Comparison of ENCODE assay signal across 13 cellular contexts in the genomic region with DNA sequence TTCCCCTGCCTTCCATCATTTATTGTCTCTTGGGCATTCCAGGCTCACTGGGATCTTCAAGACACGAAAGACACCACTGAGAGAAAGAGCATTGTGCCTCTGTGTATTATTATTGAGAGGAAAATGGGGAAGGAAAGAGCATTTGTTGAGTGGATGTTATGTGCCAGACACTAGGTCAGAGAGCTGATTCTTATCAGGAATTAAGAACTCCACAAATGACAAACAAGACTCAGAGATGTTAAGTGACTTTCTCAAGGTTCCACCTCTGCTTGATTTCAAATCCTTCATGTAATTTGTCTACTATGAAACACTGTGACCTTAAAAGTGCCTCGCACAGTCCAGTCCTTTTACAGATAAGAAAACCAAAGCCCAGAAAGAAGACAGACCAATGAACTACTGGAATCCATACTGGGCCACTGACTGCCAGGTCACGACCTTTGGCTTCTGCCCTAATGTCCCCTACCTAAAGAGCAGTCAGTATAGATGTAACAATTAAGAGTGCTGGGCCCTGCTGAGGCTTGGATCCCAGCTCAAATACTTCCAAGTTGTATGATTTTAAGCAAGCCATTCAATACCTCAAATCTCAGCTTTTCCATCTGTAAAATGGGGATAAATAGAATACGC. TPM values are rescaled to one million over a fixed set of nuclear protein-coding genes. Genes with fewer than 3 reads are reported as not detected.
A peak's percentile ranks its signal among the peaks of the same experiment; 100 is the strongest.
DNase-seq lines count a peak whose midpoint lies in the region; ATAC-seq and TF ChIP-seq lines count a peak whose summit lies in the region.
"Had no signal": no experiment of that assay in that cellular context is flagged by ENCODE, and none has a peak within 500 bp of the region (broad histone marks: within the 10 kb centered on the region; RNA-seq: fewer than 3 reads in every experiment).

No MANE protein-coding gene starts in this region.

- no peak overlapping the region for H3K4me2 ChIP-seq in mesendoderm (ENCODE audit: low read length)

- H3K4me1 Mint-ChIP-seq in activated naive CD4-positive, alpha-beta T cell treated with anti-CD3 and anti-CD28 coated beads, Interleukin-2, amount 50 U/mL, for 24 hours: peaks cover 99% of the 10 kb centered on the region

- in situ Hi-C loops in brain microvascular endothelial cell (cut with HindIII; ENCODE audit: low pct_ligation_motif_present, low sequenced_read_pairs): no loop called here

- H3K36me3 ChIP-seq in mesendoderm (ENCODE audit: control insufficient read depth, insufficient read depth, low read length) (no peaks in the 10 kb centered on the region), thoracic aorta (no peaks in the 10 kb centered on the region), brain microvascular endothelial cell (replicated peaks) (peaks cover 6% of the 10 kb centered on the region)
- H3K36me3 ChIP-seq: cardiac muscle cell had no signal

- peak overlapping the region; percentile 2 for H3K4me3 Mint-ChIP-seq in activated naive CD4-positive, alpha-beta T cell treated with anti-CD3 and anti-CD28 coated beads, Interleukin-2, amount 50 U/mL, for 24 hours
- H3K4me3 Mint-ChIP-seq: activated CD4-positive, alpha-beta T cell treated with anti-CD3 and anti-CD28 coated beads, Interleukin-2, amount 10 ng/mL, durations not matched to agents 24 days and 14 days had no signal

- peak overlapping the region; percentile 23 for H2AK5ac ChIP-seq in mesendoderm (ENCODE audit: low read length)

- H2BK5ac ChIP-seq in mesendoderm (ENCODE audit: low read length): peak overlapping the region; percentile 47

- H3K79me1 ChIP-seq in mesendoderm (ENCODE audit: low read length): peaks cover 3% of the 10 kb centered on the region

- no peak overlapping the region for H3K9ac ChIP-seq in mesendoderm (ENCODE audit: low read length)

- no peak overlapping the region for H4K8ac ChIP-seq in mesendoderm (ENCODE audit: low read depth, low read length)

- no CpG with 5 or more reads among the region's 4 CpGs for WGBS in mesendoderm (ENCODE audit: extremely low coverage, insufficient coverage, low lambda C conversion rate)

- no peaks in the 10 kb centered on the region for H3K27me3 Mint-ChIP-seq in activated naive CD4-positive, alpha-beta T cell treated with anti-CD3 and anti-CD28 coated beads, Interleukin-2, amount 50 U/mL, for 24 hours

- H2BK15ac ChIP-seq in mesendoderm (replicated peaks; ENCODE audit: low read depth): no peak overlapping the region

- peak overlapping the region; percentile 21 for H2BK120ac ChIP-seq in mesendoderm (ENCODE audit: low read depth, low read length)

- H4K5ac ChIP-seq in mesendoderm (ENCODE audit: low read length): no peak overlapping the region

- H3K27ac Mint-ChIP-seq in activated naive CD4-positive, alpha-beta T cell treated with anti-CD3 and anti-CD28 coated beads, Interleukin-2, amount 50 U/mL, for 24 hours: peak overlapping the region; percentile 9

- H3K23ac ChIP-seq in mesendoderm (ENCODE audit: low read length): no peak overlapping the region

- no peak for DNase-seq in activated naive CD4-positive, alpha-beta T cell treated with Interleukin-2 at 50 U/mL for 16 hours
- DNase-seq in mesendoderm: peak; percentile 82
- no peak for DNase-seq in thoracic aorta (ENCODE audit: low spot score)
- no peak for DNase-seq in activated CD4-positive, alpha-beta T cell treated with anti-CD3 and anti-CD28 coated beads, Interleukin-2, amount 50 U/mL, for 48 hours
- DNase-seq in brain microvascular endothelial cell: no peak
- DNase-seq: activated CD4-positive, alpha-beta T cell treated with anti-CD3 and anti-CD28 coated beads, Interleukin-2, amount 10 ng/mL, durations not matched to agents 24 days and 14 days; DMS 273 treated with DMSO at 0.1 percent for 48 hours; mucosa of descending colon; right cardiac atrium had no signal

- H3K18ac ChIP-seq in mesendoderm (ENCODE audit: low read length): peak overlapping the region; percentile 5

- TF ChIP-seq CTCF in thoracic aorta (IDR thresholded peaks at IDR 0.05) (no peak), brain microvascular endothelial cell (IDR thresholded peaks at IDR 0.05; ENCODE audit: low read depth, low read length, missing control alignments) (no peak)

- H3K4ac ChIP-seq in mesendoderm (ENCODE audit: low read depth, low read length): peak overlapping the region; percentile 70

- H3K4me3 ChIP-seq in mesendoderm (ENCODE audit: low read length) (no peak overlapping the region), thoracic aorta (peak overlapping the region; percentile 11), brain microvascular endothelial cell (ENCODE audit: low read depth, low read length) (no peak overlapping the region)
- H3K4me3 ChIP-seq: cardiac muscle cell, mucosa of descending colon had no signal

- H3K27ac ChIP-seq in angular gyrus (ENCODE audit: low read depth, low read length): peak overlapping the region; percentile 22
- peak overlapping the region; percentile 15 for H3K27ac ChIP-seq in mesendoderm (ENCODE audit: low read depth, low read length)
- H3K27ac ChIP-seq in thoracic aorta: peak overlapping the region; percentile 39 to 43
- no peak overlapping the region for H3K27ac ChIP-seq in brain microvascular endothelial cell
- H3K27ac ChIP-seq: cardiac muscle cell had no signal

- peaks cover 4% of the 10 kb centered on the region for H3K36me3 Mint-ChIP-seq in activated naive CD4-positive, alpha-beta T cell treated with anti-CD3 and anti-CD28 coated beads, Interleukin-2, amount 50 U/mL, for 24 hours

- no peaks in the 10 kb centered on the region for H3K9me3 ChIP-seq in thoracic aorta
- H3K9me3 ChIP-seq: mucosa of descending colon had no signal

- H3K4me1 ChIP-seq in mesendoderm (ENCODE audit: control insufficient read depth, low read depth, low read length): peaks cover 32% of the 10 kb centered on the region
- H3K4me1 ChIP-seq in thoracic aorta (ENCODE audit: control insufficient read depth in 1 of 2, low read depth in 2 of 2): peaks cover 86 to 98% of the 10 kb centered on the region in 2 donors

- no peaks in the 10 kb centered on the region for H3K27me3 ChIP-seq in mesendoderm (ENCODE audit: insufficient read depth, low read length, poor library complexity)
- H3K27me3 ChIP-seq in thoracic aorta (replicated peaks; ENCODE audit: insufficient read depth): no peaks in the 10 kb centered on the region
- no peaks in the 10 kb centered on the region for H3K27me3 ChIP-seq in brain microvascular endothelial cell (replicated peaks)
- H3K27me3 ChIP-seq: cardiac muscle cell had no signal

- no peaks in the 10 kb centered on the region for H3K9me3 Mint-ChIP-seq in activated naive CD4-positive, alpha-beta T cell treated with anti-CD3 and anti-CD28 coated beads, Interleukin-2, amount 50 U/mL, for 24 hours
- H3K9me3 Mint-ChIP-seq: activated CD4-positive, alpha-beta T cell treated with anti-CD3 and anti-CD28 coated beads, Interleukin-2, amount 10 ng/mL, durations not matched to agents 24 days and 14 days had no signal

- H3K56ac ChIP-seq in mesendoderm (ENCODE audit: low read length): peak overlapping the region; percentile 8

- H3K79me2 ChIP-seq in mesendoderm (ENCODE audit: control insufficient read depth, insufficient read depth, low read length): peaks cover 89% of the 10 kb centered on the region

- ATAC-seq in thoracic aorta (ENCODE audit: insufficient number of reproducible peaks, low FRiP score, low read depth) (no peak), HG02973 (IDR thresholded peaks at IDR 0.05; ENCODE audit: unreplicated experiment) (no peak)
- ATAC-seq: mucosa of descending colon, right cardiac atrium had no signal

RNA-seq across cellular contexts. Expression of a gene that starts 11.1 kb away (rescaled TPM):
- polyA plus RNA-seq in mesendoderm (2013, experiment 1 of 2): 44.5 TPM
- 41.8 TPM for polyA plus RNA-seq in mesendoderm (2013, experiment 2 of 2)
- total RNA-seq in thoracic aorta: 10 to 100 TPM; 27.2 to 28.3 TPM
